Comparison of ENCODE assay signal across 9 cellular contexts in the genomic region with DNA sequence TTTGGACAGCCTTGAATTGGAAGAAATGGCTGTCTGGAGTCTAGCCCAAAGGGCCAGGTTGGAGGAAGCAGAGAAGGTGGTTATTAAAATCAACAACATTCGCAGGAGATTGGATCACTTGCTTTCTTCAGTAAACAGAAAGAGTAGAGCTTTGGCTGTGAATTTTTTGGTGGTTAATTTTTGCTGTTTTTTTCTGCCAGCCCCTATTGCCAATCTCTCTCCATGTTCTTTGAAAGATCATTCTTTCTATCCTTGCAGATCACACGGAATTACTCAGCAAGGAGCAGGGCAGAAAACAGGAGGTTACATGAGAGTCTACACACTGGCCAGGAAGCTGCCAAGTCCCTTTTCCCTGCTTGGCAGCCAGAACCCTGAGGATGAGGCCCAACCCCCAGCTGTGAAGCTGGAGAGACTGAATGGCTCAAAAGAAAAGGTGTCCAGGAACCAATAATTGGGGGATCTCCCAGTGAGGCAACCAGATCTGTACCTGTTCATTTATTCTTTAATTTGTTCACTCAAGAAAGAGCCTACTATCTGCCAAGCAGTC. TPM values are rescaled to one million over a fixed set of nuclear protein-coding genes. Genes with fewer than 3 reads are reported as not detected.
DNase-seq lines count a peak whose midpoint lies in the region; ATAC-seq, FAIRE-seq and TF ChIP-seq lines count a peak whose summit lies in the region.
"Had no signal": no experiment of that assay in that cellular context is flagged by ENCODE, and none has a peak within 500 bp of the region (broad histone marks: within the 10 kb centered on the region; RNA-seq: fewer than 3 reads in every experiment).

No MANE protein-coding gene starts in this region.

- WGBS in small intestine, 3 donors: 34 to 40% (median 36%) methylated on average over 2 of the region's 2 CpGs

- no peak for TF ChIP-seq POLR2A in GM12892 (IDR thresholded peaks at IDR 0.05; ENCODE audit: low read depth, low read length)

- peak overlapping the region; percentile 72 for H3K4me3 Mint-ChIP-seq in activated CD8-positive, alpha-beta T cell treated with anti-CD3 and anti-CD28 coated beads, Interleukin-2, amount 10 ng/mL, durations not matched to agents 7 days and 5 days

- H3K27me3 ChIP-seq in left ventricle myocardium inferior (ENCODE audit: low read depth) (no peaks in the 10 kb centered on the region), small intestine (ENCODE audit: control insufficient read depth in 2 of 2, insufficient read depth in 2 of 2, low read length in 2 of 2) (no peaks in the 10 kb centered on the region)

- H3K4me1 Mint-ChIP-seq in activated CD8-positive, alpha-beta T cell treated with anti-CD3 and anti-CD28 coated beads, Interleukin-2, amount 10 ng/mL, durations not matched to agents 7 days and 5 days (ENCODE audit: low read depth): peaks cover 64% of the 10 kb centered on the region

- CTCF ChIA-PET in activated CD8-positive, alpha-beta T cell treated with anti-CD3 and anti-CD28 coated beads, Interleukin-2, amount 10 ng/mL, durations not matched to agents 7 days and 5 days (lab: Charles Lee): interaction anchor here (1.1 to 5.2 kb wide), 15 partner anchors 8 to 165 kb away, joined by 3 to 80 read pairs (median 6); a partner anchor contains a TSS

- intact Hi-C loops in left ventricle myocardium inferior (cut with micrococcal nuclease): no loop called here

- TF ChIP-seq CTCF in left ventricle myocardium inferior (IDR thresholded peaks at IDR 0.05; ENCODE audit: borderline replicate concordance): no peak

- DNase-seq in GM12892 (ENCODE audit: insufficient read length) (no peak), left ventricle myocardium inferior (no peak), small intestine (no peak), NCI-H1092 treated with DMSO at 0.1 percent for 48 hours (lab: John Stamatoyannopoulos, UW) (no peak), KG1 (lab: John Stamatoyannopoulos, UW) (no peak)
- no peak for DNase-seq in activated CD8-positive, alpha-beta T cell treated with anti-CD3 and anti-CD28 coated beads, Interleukin-2, amount 10 ng/mL, durations not matched to agents 7 days and 5 days
- DNase-seq: NCI-H1048 had no signal

- H3K36me3 ChIP-seq in left ventricle myocardium inferior (peaks cover 20% of the 10 kb centered on the region), small intestine (ENCODE audit: control insufficient read depth in 2 of 2, insufficient read depth in 2 of 2, low read length in 2 of 2) (peaks cover 0 to 2% of the 10 kb centered on the region in 2 donors)

- no peak for ATAC-seq in activated CD8-positive, alpha-beta T cell treated with anti-CD3 and anti-CD28 coated beads, Interleukin-2, amount 10 ng/mL, durations not matched to agents 7 days and 5 days
- ATAC-seq in GM19397 (IDR thresholded peaks at IDR 0.05; ENCODE audit: unreplicated experiment): no peak
- ATAC-seq in GM21528 (IDR thresholded peaks at IDR 0.05; ENCODE audit: low FRiP score, unreplicated experiment): no peak

- H3K4me3 ChIP-seq in left ventricle myocardium inferior: peak overlapping the region; percentile 51
- H3K4me3 ChIP-seq in small intestine (ENCODE audit: low read depth in 1 of 2, low read length in 2 of 2): no peak overlapping the region

- H3K9me3 ChIP-seq in left ventricle myocardium inferior (replicated peaks) (peaks cover 11% of the 10 kb centered on the region), small intestine (ENCODE audit: control insufficient read depth, low read depth) (no peaks in the 10 kb centered on the region)

- H3K27ac Mint-ChIP-seq in activated CD8-positive, alpha-beta T cell treated with anti-CD3 and anti-CD28 coated beads, Interleukin-2, amount 10 ng/mL, durations not matched to agents 7 days and 5 days: peak overlapping the region; percentile 85

- peaks cover 77% of the 10 kb centered on the region for H3K4me1 ChIP-seq in left ventricle myocardium inferior
- H3K4me1 ChIP-seq in small intestine (ENCODE audit: control insufficient read depth in 2 of 2, insufficient read depth in 1 of 2, low read depth in 1 of 2, low read length in 1 of 2): peaks cover 21 to 23% of the 10 kb centered on the region in 2 donors

- no peaks in the 10 kb centered on the region for H3K27me3 Mint-ChIP-seq in activated CD8-positive, alpha-beta T cell treated with anti-CD3 and anti-CD28 coated beads, Interleukin-2, amount 10 ng/mL, durations not matched to agents 7 days and 5 days (ENCODE audit: low read depth)

- H3K27ac ChIP-seq in left ventricle myocardium inferior (replicated peaks) (peak overlapping the region; percentile 91), small intestine (ENCODE audit: low read depth in 1 of 2, low read length in 1 of 2) (peak overlapping the region; percentile 16 to 77)

- POLR2A ChIA-PET in activated CD8-positive, alpha-beta T cell treated with anti-CD3 and anti-CD28 coated beads, Interleukin-2, amount 10 ng/mL, durations not matched to agents 7 days and 5 days (lab: Charles Lee): interaction anchor here (1.0 to 4.7 kb wide), 3 partner anchors 9 to 852 kb away, joined by 3 to 53 read pairs (median 3); a partner anchor contains a TSS

- FAIRE-seq in GM12892 (lab: Jason Lieb, UNC) (peak; percentile 38), small intestine (lab: Jason Lieb, UNC) (no peak)

- H3K36me3 Mint-ChIP-seq in activated CD8-positive, alpha-beta T cell treated with anti-CD3 and anti-CD28 coated beads, Interleukin-2, amount 10 ng/mL, durations not matched to agents 7 days and 5 days (ENCODE audit: low read depth): peaks cover 43% of the 10 kb centered on the region

- no peaks in the 10 kb centered on the region for H3K9me3 Mint-ChIP-seq in activated CD8-positive, alpha-beta T cell treated with anti-CD3 and anti-CD28 coated beads, Interleukin-2, amount 10 ng/mL, durations not matched to agents 7 days and 5 days (ENCODE audit: insufficient read depth)

RNA-seq across cellular contexts. Expression of a gene that starts 13.0 kb away (rescaled TPM):
- 144 TPM for polyA plus RNA-seq in GM12892 (2012; ENCODE audit: missing spikeins)
- 10 to 100 TPM; 65.4 to 67.4 TPM for total RNA-seq in activated CD8-positive, alpha-beta T cell treated with anti-CD3 and anti-CD28 coated beads, Interleukin-2, amount 10 ng/mL, durations not matched to agents 7 days and 5 days
- total RNA-seq in left ventricle myocardium inferior: 139 TPM
- 100 to 1,000 TPM; 166 to 968 (median 721) TPM for polyA plus RNA-seq in small intestine
